Comparison of ENCODE assay signal across 8 cellular contexts in the genomic region with DNA sequence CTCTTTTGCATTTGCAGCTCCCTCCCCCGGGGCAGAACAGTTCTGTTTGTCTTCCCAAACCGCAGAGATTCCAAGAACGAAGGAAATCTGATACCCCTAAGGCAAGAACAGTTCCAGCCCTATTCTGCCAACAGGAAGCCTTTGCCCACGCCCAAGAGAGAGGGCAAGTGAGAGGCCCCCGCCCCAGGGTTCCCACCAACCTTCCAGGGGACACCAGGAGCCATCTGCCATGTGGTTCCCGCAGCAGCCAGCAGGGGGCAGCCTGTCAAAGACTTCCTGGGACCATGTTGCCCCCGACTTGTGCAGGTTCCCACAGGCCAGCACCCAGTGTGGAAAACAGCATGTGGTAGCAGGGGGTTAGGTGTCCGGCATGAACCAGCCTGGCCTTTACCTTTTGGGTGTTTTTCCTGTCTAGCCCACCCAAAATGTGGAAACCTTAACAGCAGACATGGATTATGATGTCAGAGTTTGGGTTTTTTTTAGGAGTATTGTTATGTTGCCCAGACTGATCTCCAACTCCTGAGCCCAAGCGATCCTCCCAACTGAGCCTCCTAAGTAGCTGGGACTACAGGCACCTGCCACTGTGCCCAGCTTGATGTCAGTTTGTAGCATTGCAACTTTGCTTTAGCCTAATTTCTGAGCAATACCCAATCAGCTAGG. TPM values are rescaled to one million over a fixed set of nuclear protein-coding genes. Genes with fewer than 3 reads are reported as not detected.
DNase-seq lines count a peak whose midpoint lies in the region; ATAC-seq and TF ChIP-seq lines count a peak whose summit lies in the region.

No MANE protein-coding gene starts in this region.

- intact Hi-C loops in mammary epithelial cell (cut with micrococcal nuclease): loop anchor here (2.0 kb wide), 1 partner anchor 57 kb away; no protein-coding TSS in a partner anchor

- no peaks in the 10 kb centered on the region for H3K27me3 ChIP-seq in DND-41 (ENCODE audit: insufficient read depth, low read length, poor library complexity)
- no peaks in the 10 kb centered on the region for H3K27me3 ChIP-seq in mammary epithelial cell (ENCODE audit: insufficient read depth, low read length)

- ATAC-seq in DND-41 (ENCODE audit: insufficient read depth, low read depth): peak; percentile 84
- ATAC-seq in HG02588 (IDR thresholded peaks at IDR 0.05; ENCODE audit: unreplicated experiment): no peak

- in situ Hi-C loops in KBM-7 (cut with MboI; ENCODE audit: low pct_unique_long_range_greater_than_20kb, low sequenced_read_pairs): no loop called here
- in situ Hi-C loops in mammary epithelial cell (cut with MboI; ENCODE audit: low sequenced_read_pairs in 2 of 2): loop anchor here in 1 of 2 donors (25.0 kb wide), 1 partner anchor 526 kb away; no protein-coding TSS in a partner anchor

- H3K4me3 ChIP-seq in DND-41 (ENCODE audit: low read depth in 1 of 2, low read length in 2 of 2) (no peak overlapping the region), mammary epithelial cell (replicated peaks in 1 of 3; ENCODE audit: insufficient read depth in 1 of 3, low read depth in 2 of 3, low read length in 3 of 3) (no peak overlapping the region)

- H3K27ac ChIP-seq in DND-41 (ENCODE audit: low read length) (no peak overlapping the region), mammary epithelial cell (ENCODE audit: insufficient read depth, low read depth, low read length) (no peak overlapping the region)

- H3K9ac ChIP-seq in DND-41 (ENCODE audit: low read depth, low read length) (no peak overlapping the region), mammary epithelial cell (ENCODE audit: insufficient read depth, low read length) (no peak overlapping the region)

- peak; percentile 70 for DNase-seq in DND-41
- DNase-seq in KBM-7: peak; percentile 73
- DNase-seq in activated CD4-positive, CD25-positive, alpha-beta regulatory T cell treated with anti-CD3 and anti-CD28 coated beads, Interleukin-2, amount 50 U/mL, for 16 hours (ENCODE audit: low read depth, low spot score): peak; percentile 42
- DNase-seq in mammary epithelial cell: peak; percentile 79
- peak; percentile 69 for DNase-seq in left kidney (ENCODE audit: low read depth, low spot score)
- DNase-seq in stimulated activated CD4-positive, alpha-beta T cell treated with anti-CD3 and anti-CD28 coated beads, TNF-alpha, amount 100 ng/mL, for 1 hour (ENCODE audit: low read depth in 3 of 3, low spot score in 1 of 3): peak; percentile 21 to 61 (median 30)
- DNase-seq in globus pallidus (ENCODE audit: low spot score): no peak

- CTCF ChIA-PET in mammary epithelial cell (lab: Charles Lee; ENCODE audit: low non-redundant PET): interaction anchor here (0.6 to 1.1 kb wide), 2 partner anchors 58 to 222 kb away, joined by 3 to 5 read pairs; no protein-coding TSS in a partner anchor

- TF ChIP-seq CTCF in DND-41 (IDR thresholded peaks at IDR 0.05; ENCODE audit: borderline replicate concordance, extremely low read depth, low read length, poor library complexity, severe bottlenecking) (peak; percentile 89), mammary epithelial cell (conservative IDR thresholded peaks at IDR 0.05 in 1 of 2, IDR thresholded peaks at IDR 0.05 in 1 of 2; ENCODE audit: extremely low read depth in 1 of 2, insufficient read depth in 1 of 2, low read depth in 1 of 2, low read length in 2 of 2) (peak; percentile 88 to 89)

- H3K9me3 ChIP-seq in DND-41 (ENCODE audit: insufficient read depth, low read length, severe bottlenecking) (no peaks in the 10 kb centered on the region), mammary epithelial cell (replicated peaks; ENCODE audit: insufficient read depth, low read length) (no peaks in the 10 kb centered on the region)

- no TSS peak for BruUV-seq in mammary epithelial cell (replicated peaks; lab: Mats Ljungman, UMichigan)

- H4K20me1 ChIP-seq in DND-41 (ENCODE audit: insufficient read depth, low read length): no peaks in the 10 kb centered on the region
- H4K20me1 ChIP-seq in mammary epithelial cell (ENCODE audit: insufficient read depth, low read length): no peaks in the 10 kb centered on the region

- peak overlapping the region; percentile 12; the same call in 1 of the 2 replicates for H2AFZ ChIP-seq in DND-41 (ENCODE audit: low read depth, low read length)
- H2AFZ ChIP-seq in mammary epithelial cell (ENCODE audit: low read depth, low read length): no peak overlapping the region

- H3K36me3 ChIP-seq in DND-41 (ENCODE audit: insufficient read depth, low read length): no peaks in the 10 kb centered on the region
- no peaks in the 10 kb centered on the region for H3K36me3 ChIP-seq in mammary epithelial cell (ENCODE audit: insufficient read depth, low read length)

- H3K4me1 ChIP-seq in DND-41 (ENCODE audit: insufficient read depth, low read length) (peaks cover 2% of the 10 kb centered on the region; the same call in 1 of the 2 replicates), mammary epithelial cell (ENCODE audit: insufficient read depth, low read length) (peaks cover 16% of the 10 kb centered on the region)

- dilution Hi-C loops in mammary epithelial cell (cut with HindIII; ENCODE audit: low sequenced_read_pairs): no loop called here

- WGBS in mammary epithelial cell (ENCODE audit: low coverage, missing lambda C conversion rate): 34% methylated on average over 5 of the region's 9 CpGs

- H3K4me2 ChIP-seq in DND-41 (ENCODE audit: insufficient read depth, low read length) (no peak overlapping the region), mammary epithelial cell (ENCODE audit: insufficient read depth, low read depth, low read length) (peak overlapping the region; percentile 21)

- H3K79me2 ChIP-seq in DND-41 (ENCODE audit: insufficient read depth, low read length) (no peaks in the 10 kb centered on the region), mammary epithelial cell (ENCODE audit: insufficient read depth, low read length) (no peaks in the 10 kb centered on the region)

RNA-seq across cellular contexts. Expression of gene EFHD1, which starts 21.7 kb away (rescaled TPM):
- 1 to 10 TPM in 1 of 2 donors, under 1 TPM in 1; 0.87 to 2.0 TPM for total RNA-seq in mammary epithelial cell
- 1.1 TPM for polyA plus RNA-seq in mammary epithelial cell
- polyA minus RNA-seq in mammary epithelial cell: not detected
